25 cellular contexts compared by ENCODE assay signal in the genomic region with DNA sequence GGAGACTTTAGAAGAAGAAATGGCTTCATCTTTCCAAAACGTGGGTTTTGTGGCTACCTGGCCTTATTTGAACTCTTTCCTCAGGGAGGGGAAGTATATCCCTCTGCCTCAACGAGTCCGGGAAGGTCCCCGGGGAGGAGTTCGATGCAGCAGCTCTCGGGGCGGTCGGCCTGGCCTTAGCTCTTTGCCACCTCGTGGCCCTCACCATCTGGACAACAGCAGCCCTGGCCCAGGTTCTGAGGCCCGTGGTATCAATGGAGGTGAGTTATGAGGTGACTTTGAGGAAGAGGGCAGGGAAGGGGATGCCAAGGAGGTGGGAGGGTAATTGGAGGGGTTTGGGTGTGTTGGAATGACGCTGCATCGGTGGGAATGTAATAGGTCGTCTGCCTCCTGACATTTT. TPM values are rescaled to one million over a fixed set of nuclear protein-coding genes. Genes with fewer than 3 reads are reported as not detected.
DNase-seq lines count a peak whose midpoint lies in the region; ATAC-seq and TF ChIP-seq lines count a peak whose summit lies in the region.
"Had no signal": no experiment of that assay in that cellular context is flagged by ENCODE, and none has a peak within 500 bp of the region (broad histone marks: within the 10 kb centered on the region; RNA-seq: fewer than 3 reads in every experiment).

No MANE protein-coding gene starts in this region.

- H3K4me1 ChIP-seq in Caco-2 (no peaks in the 10 kb centered on the region; the same call in 1 of the 2 replicates), left lung (peaks cover 0 to 9% of the 10 kb centered on the region in 2 donors)
- H3K4me1 ChIP-seq: BE2C had no signal

- H3K36me3 ChIP-seq in Caco-2 (ENCODE audit: control insufficient read depth, insufficient read depth, low read length) (peaks cover 7% of the 10 kb centered on the region), left lung (peaks cover 10 to 100% of the 10 kb centered on the region in 2 donors)

- H3K27me3 Mint-ChIP-seq in activated T-cell treated with anti-CD3 and anti-CD28 coated beads, Interleukin-2, amount 50 U/mL, for 72 hours (ENCODE audit: low read depth), result no peaks in the 10 kb centered on the region
- no peaks in the 10 kb centered on the region for H3K27me3 Mint-ChIP-seq in activated T-cell treated with anti-CD3 and anti-CD28 coated beads, Interleukin-2, amount 50 U/mL, for 4 hours (ENCODE audit: low read depth)
- no peaks in the 10 kb centered on the region for H3K27me3 Mint-ChIP-seq in Caco-2 (ENCODE audit: insufficient read depth, unreplicated experiment)
- H3K27me3 Mint-ChIP-seq in endothelial cell (ENCODE audit: unreplicated experiment), result no peaks in the 10 kb centered on the region
- no peaks in the 10 kb centered on the region for H3K27me3 Mint-ChIP-seq in activated CD8-positive, alpha-beta memory T cell treated with anti-CD3 and anti-CD28 coated beads, Interleukin-2, amount 10 ng/mL, durations not matched to agents 7 days and 5 days
- H3K27me3 Mint-ChIP-seq: CD8-positive, alpha-beta memory T cell had no signal

- POLR2A ChIA-PET in Caco-2 (lab: Charles Lee), result no interaction called here
- POLR2A ChIA-PET in RWPE1 (lab: Yijun Ruan, JAX; ENCODE audit: low non-redundant PET), result no interaction called here

- H3K9me3 ChIP-seq in Caco-2, result no peaks in the 10 kb centered on the region
- H3K9me3 ChIP-seq in left lung, result no peaks in the 10 kb centered on the region
- H3K9me3 ChIP-seq: BE2C had no signal

- H3K27ac Mint-ChIP-seq in activated T-cell treated with anti-CD3 and anti-CD28 coated beads, Interleukin-2, amount 50 U/mL, for 72 hours, result peak overlapping the region; percentile 54
- H3K27ac Mint-ChIP-seq in Caco-2 (ENCODE audit: unreplicated experiment) (peak overlapping the region; percentile 48), endothelial cell (ENCODE audit: unreplicated experiment) (no peak overlapping the region)
- no peak overlapping the region for H3K27ac Mint-ChIP-seq in activated CD8-positive, alpha-beta memory T cell treated with anti-CD3 and anti-CD28 coated beads, Interleukin-2, amount 10 ng/mL, durations not matched to agents 7 days and 5 days
- H3K27ac Mint-ChIP-seq: GM23338 had no signal

- H3K4me1 Mint-ChIP-seq in activated T-cell treated with anti-CD3 and anti-CD28 coated beads, Interleukin-2, amount 50 U/mL, for 72 hours (ENCODE audit: low read depth), result peaks cover 35% of the 10 kb centered on the region
- H3K4me1 Mint-ChIP-seq in activated T-cell treated with anti-CD3 and anti-CD28 coated beads, Interleukin-2, amount 50 U/mL, for 4 hours (ENCODE audit: low read depth), result peaks cover 16% of the 10 kb centered on the region
- H3K4me1 Mint-ChIP-seq in Caco-2 (ENCODE audit: low read depth, unreplicated experiment) (peaks cover 11% of the 10 kb centered on the region), endothelial cell (ENCODE audit: unreplicated experiment) (no peaks in the 10 kb centered on the region)
- peaks cover 31% of the 10 kb centered on the region for H3K4me1 Mint-ChIP-seq in activated CD8-positive, alpha-beta memory T cell treated with anti-CD3 and anti-CD28 coated beads, Interleukin-2, amount 10 ng/mL, durations not matched to agents 7 days and 5 days
- H3K4me1 Mint-ChIP-seq: CD14-positive monocyte had no signal

- intact Hi-C loops in Caco-2 (cut with micrococcal nuclease; ENCODE audit: unreplicated experiment) (no loop called here), left lung (cut with DNase I) (no loop called here)

- ATAC-seq in activated T-cell treated with anti-CD3 and anti-CD28 coated beads, Interleukin-2, amount 50 U/mL, for 72 hours (replicated peaks in 1 of 2), result no peak
- no peak for ATAC-seq in activated T-cell treated with anti-CD3 and anti-CD28 coated beads, Interleukin-2, amount 50 U/mL, for 4 hours
- no peak for ATAC-seq in left lung
- ATAC-seq in activated CD8-positive, alpha-beta memory T cell treated with anti-CD3 and anti-CD28 coated beads, Interleukin-2, amount 10 ng/mL, durations not matched to agents 7 days and 5 days, result no peak
- ATAC-seq: GM23338 had no signal

- CTCF ChIA-PET in Caco-2 (lab: Charles Lee), result no interaction called here
- CTCF ChIA-PET in RWPE1 (lab: Yijun Ruan, JAX), result interaction anchor here (1.0 kb wide), 1 partner anchor 15 kb away, joined by 3 read pairs; a partner anchor contains a TSS
- CTCF ChIA-PET in activated CD8-positive, alpha-beta memory T cell treated with anti-CD3 and anti-CD28 coated beads, Interleukin-2, amount 10 ng/mL, durations not matched to agents 7 days and 5 days (lab: Charles Lee), result no interaction called here

- DNase-seq in activated T-cell treated with anti-CD3 and anti-CD28 coated beads, Interleukin-2, amount 50 U/mL, for 72 hours, result no peak
- DNase-seq in activated T-cell treated with anti-CD3 and anti-CD28 coated beads, Interleukin-2, amount 50 U/mL, for 4 hours, result no peak
- DNase-seq in Caco-2, result no peak
- DNase-seq in RWPE1 (ENCODE audit: low spot score), result no peak
- no peak for DNase-seq in endothelial cell (ENCODE audit: low spot score)
- no peak for DNase-seq in DMS53 treated with DMSO at 0.1 percent for 48 hours (lab: John Stamatoyannopoulos, UW; ENCODE audit: unreplicated experiment)
- DNase-seq in left lung, result no peak
- DNase-seq in activated CD8-positive, alpha-beta memory T cell treated with anti-CD3 and anti-CD28 coated beads, Interleukin-2, amount 10 ng/mL, durations not matched to agents 7 days and 5 days, result no peak
- DNase-seq: 8988T, ACHN, BE2C, Calu3, DMS153, HCEC 1CT, Karpas-422, NCI-H1092, NCI-H1417 treated with DMSO at 0.1 percent for 48 hours, NCI-H1694 treated with DMSO at 0.1 percent for 48 hours, NCI-H2081, NCI-H2227 treated with DMSO at 0.1 percent for 48 hours, NCI-H526 treated with DMSO at 0.1 percent for 48 hours, SHP77 treated with DMSO at 0.1 percent for 48 hours had no signal

- peaks cover 34 to 78% of the 10 kb centered on the region in 2 donors for H3K36me3 Mint-ChIP-seq in activated T-cell treated with anti-CD3 and anti-CD28 coated beads, Interleukin-2, amount 50 U/mL, for 72 hours (ENCODE audit: insufficient read depth in 2 of 2)
- H3K36me3 Mint-ChIP-seq in activated T-cell treated with anti-CD3 and anti-CD28 coated beads, Interleukin-2, amount 50 U/mL, for 4 hours (ENCODE audit: insufficient read depth), result peaks cover 74% of the 10 kb centered on the region
- H3K36me3 Mint-ChIP-seq in Caco-2 (ENCODE audit: insufficient read depth, unreplicated experiment), result peaks cover 100% of the 10 kb centered on the region
- H3K36me3 Mint-ChIP-seq in endothelial cell (ENCODE audit: low read depth, unreplicated experiment), result peaks cover 71% of the 10 kb centered on the region
- H3K36me3 Mint-ChIP-seq in activated CD8-positive, alpha-beta memory T cell treated with anti-CD3 and anti-CD28 coated beads, Interleukin-2, amount 10 ng/mL, durations not matched to agents 7 days and 5 days, result peaks cover 85% of the 10 kb centered on the region

- TF ChIP-seq CTCF in Caco-2 (IDR thresholded peaks at IDR 0.05; ENCODE audit: insufficient read depth in 1 of 2, low read depth in 1 of 2, low read length in 1 of 2, severe bottlenecking in 1 of 2, unreplicated experiment in 1 of 2) (no peak), RWPE1 (conservative IDR thresholded peaks at IDR 0.05; ENCODE audit: low read depth) (no peak), endothelial cell (IDR thresholded peaks at IDR 0.05; ENCODE audit: unreplicated experiment) (no peak), left lung (IDR thresholded peaks at IDR 0.05) (no peak)

- no TSS peak for BruUV-seq in Caco-2 (replicated peaks; lab: Mats Ljungman, UMichigan)

- H3K27me3 ChIP-seq in Caco-2 (replicated peaks; ENCODE audit: control insufficient read depth, insufficient read depth, low read length) (no peaks in the 10 kb centered on the region), left lung (no peaks in the 10 kb centered on the region)
- H3K27me3 ChIP-seq: BE2C had no signal

- H3K4me3 Mint-ChIP-seq in activated T-cell treated with anti-CD3 and anti-CD28 coated beads, Interleukin-2, amount 50 U/mL, for 72 hours, result no peak overlapping the region
- H3K4me3 Mint-ChIP-seq in activated T-cell treated with anti-CD3 and anti-CD28 coated beads, Interleukin-2, amount 50 U/mL, for 4 hours, result no peak overlapping the region
- H3K4me3 Mint-ChIP-seq in Caco-2 (ENCODE audit: unreplicated experiment) (no peak overlapping the region), endothelial cell (ENCODE audit: unreplicated experiment) (peak overlapping the region; percentile 78)
- no peak overlapping the region for H3K4me3 Mint-ChIP-seq in activated CD8-positive, alpha-beta memory T cell treated with anti-CD3 and anti-CD28 coated beads, Interleukin-2, amount 10 ng/mL, durations not matched to agents 7 days and 5 days
- H3K4me3 Mint-ChIP-seq: CD14-positive monocyte; CD8-positive, alpha-beta memory T cell; GM23338 had no signal

- no peaks in the 10 kb centered on the region for H3K9me3 Mint-ChIP-seq in activated T-cell treated with anti-CD3 and anti-CD28 coated beads, Interleukin-2, amount 50 U/mL, for 72 hours
- no peaks in the 10 kb centered on the region for H3K9me3 Mint-ChIP-seq in activated T-cell treated with anti-CD3 and anti-CD28 coated beads, Interleukin-2, amount 50 U/mL, for 4 hours
- H3K9me3 Mint-ChIP-seq in Caco-2 (ENCODE audit: unreplicated experiment) (no peaks in the 10 kb centered on the region), endothelial cell (ENCODE audit: unreplicated experiment) (no peaks in the 10 kb centered on the region)
- H3K9me3 Mint-ChIP-seq in activated CD8-positive, alpha-beta memory T cell treated with anti-CD3 and anti-CD28 coated beads, Interleukin-2, amount 10 ng/mL, durations not matched to agents 7 days and 5 days (ENCODE audit: low read depth), result no peaks in the 10 kb centered on the region
- H3K9me3 Mint-ChIP-seq: CD8-positive, alpha-beta memory T cell; GM23338 had no signal

- H3K4me3 ChIP-seq in Caco-2 (ENCODE audit: low read depth, low read length), result no peak overlapping the region
- H3K4me3 ChIP-seq in left lung, result no peak overlapping the region
- H3K4me3 ChIP-seq: GM23338 had no signal

- H3K27ac ChIP-seq in RWPE1, result peak overlapping the region; percentile 16; the same call in 1 of the 2 replicates
- no peak overlapping the region for H3K27ac ChIP-seq in left lung

RNA-seq across cellular contexts. Expression of a gene that starts 7.7 kb away (rescaled TPM):
- 100 to 1,000 TPM; 456 to 594 TPM for total RNA-seq in activated T-cell treated with anti-CD3 and anti-CD28 coated beads, Interleukin-2, amount 50 U/mL, for 72 hours
- total RNA-seq in activated T-cell treated with anti-CD3 and anti-CD28 coated beads, Interleukin-2, amount 50 U/mL, for 4 hours, result 100 to 1,000 TPM; 315 to 351 (median 325) TPM
- 329 and 352 TPM in 2 replicates for total RNA-seq in Caco-2 (2022)
- 184 TPM for total RNA-seq in endothelial cell (ENCODE audit: unreplicated experiment)
- 100 to 1,000 TPM; 114 to 153 TPM for total RNA-seq in left lung
- total RNA-seq in activated CD8-positive, alpha-beta memory T cell treated with anti-CD3 and anti-CD28 coated beads, Interleukin-2, amount 10 ng/mL, durations not matched to agents 7 days and 5 days, result 100 to 1,000 TPM; 295 to 301 TPM

RNA-seq across cellular contexts. Expression of a gene that starts 15.6 kb away (rescaled TPM):
- total RNA-seq in activated T-cell treated with anti-CD3 and anti-CD28 coated beads, Interleukin-2, amount 50 U/mL, for 72 hours, result 100 to 1,000 TPM; 172 to 220 TPM
- total RNA-seq in activated T-cell treated with anti-CD3 and anti-CD28 coated beads, Interleukin-2, amount 50 U/mL, for 4 hours, result 100 to 1,000 TPM; 459 to 515 (median 499) TPM
- 207 and 234 TPM in 2 replicates for total RNA-seq in Caco-2 (2022)
- total RNA-seq in endothelial cell (ENCODE audit: unreplicated experiment), result 173 TPM
- 100 to 1,000 TPM; 146 to 176 TPM for total RNA-seq in left lung
- total RNA-seq in activated CD8-positive, alpha-beta memory T cell treated with anti-CD3 and anti-CD28 coated beads, Interleukin-2, amount 10 ng/mL, durations not matched to agents 7 days and 5 days, result 100 to 1,000 TPM; 156 to 199 TPM

RNA-seq across cellular contexts. Expression of a gene that starts 33.1 kb away (rescaled TPM):
- 10 to 100 TPM; 46.7 to 48.1 TPM for total RNA-seq in activated T-cell treated with anti-CD3 and anti-CD28 coated beads, Interleukin-2, amount 50 U/mL, for 72 hours
- 10 to 100 TPM; 35.5 to 41.4 (median 41.0) TPM for total RNA-seq in activated T-cell treated with anti-CD3 and anti-CD28 coated beads, Interleukin-2, amount 50 U/mL, for 4 hours
- total RNA-seq in Caco-2 (2022), result 37.0 and 46.4 TPM in 2 replicates
- total RNA-seq in endothelial cell (ENCODE audit: unreplicated experiment), result 46.9 TPM
- total RNA-seq in left lung, result 10 to 100 TPM; 36.9 to 42.4 TPM
- 10 to 100 TPM; 57.3 to 70.9 TPM for total RNA-seq in activated CD8-positive, alpha-beta memory T cell treated with anti-CD3 and anti-CD28 coated beads, Interleukin-2, amount 10 ng/mL, durations not matched to agents 7 days and 5 days

RNA-seq across cellular contexts. Expression of a gene that starts 47.8 kb away (rescaled TPM):
- 1 to 10 TPM; 6.1 to 8.4 TPM for total RNA-seq in activated T-cell treated with anti-CD3 and anti-CD28 coated beads, Interleukin-2, amount 50 U/mL, for 72 hours
- 1 to 10 TPM; 1.0 to 1.4 (median 1.4) TPM for total RNA-seq in activated T-cell treated with anti-CD3 and anti-CD28 coated beads, Interleukin-2, amount 50 U/mL, for 4 hours
- total RNA-seq in Caco-2 (2022), result 2.3 and 2.6 TPM in 2 replicates
- 1.9 TPM for total RNA-seq in endothelial cell (ENCODE audit: unreplicated experiment)
- under 1 TPM; 0.38 to 0.68 TPM for total RNA-seq in left lung
- total RNA-seq in activated CD8-positive, alpha-beta memory T cell treated with anti-CD3 and anti-CD28 coated beads, Interleukin-2, amount 10 ng/mL, durations not matched to agents 7 days and 5 days, result 1 to 10 TPM; 1.5 to 3.4 TPM

Comparison
In these comparisons a context has a peak if more than half of its experiments do, and no peak if none do; other contexts are left out.
1. H3K27ac Mint-ChIP-seq: peak in activated T-cell treated with anti-CD3 and anti-CD28 coated beads, Interleukin-2, amount 50 U/mL, for 72 hours (single experiment) and Caco-2 (single experiment); none in endothelial cell (single experiment) and activated CD8-positive, alpha-beta memory T cell treated with anti-CD3 and anti-CD28 coated beads, Interleukin-2, amount 10 ng/mL, durations not matched to agents 7 days and 5 days (single experiment).